Comparison of ENCODE assay signal across 8 cellular contexts in the genomic region with DNA sequence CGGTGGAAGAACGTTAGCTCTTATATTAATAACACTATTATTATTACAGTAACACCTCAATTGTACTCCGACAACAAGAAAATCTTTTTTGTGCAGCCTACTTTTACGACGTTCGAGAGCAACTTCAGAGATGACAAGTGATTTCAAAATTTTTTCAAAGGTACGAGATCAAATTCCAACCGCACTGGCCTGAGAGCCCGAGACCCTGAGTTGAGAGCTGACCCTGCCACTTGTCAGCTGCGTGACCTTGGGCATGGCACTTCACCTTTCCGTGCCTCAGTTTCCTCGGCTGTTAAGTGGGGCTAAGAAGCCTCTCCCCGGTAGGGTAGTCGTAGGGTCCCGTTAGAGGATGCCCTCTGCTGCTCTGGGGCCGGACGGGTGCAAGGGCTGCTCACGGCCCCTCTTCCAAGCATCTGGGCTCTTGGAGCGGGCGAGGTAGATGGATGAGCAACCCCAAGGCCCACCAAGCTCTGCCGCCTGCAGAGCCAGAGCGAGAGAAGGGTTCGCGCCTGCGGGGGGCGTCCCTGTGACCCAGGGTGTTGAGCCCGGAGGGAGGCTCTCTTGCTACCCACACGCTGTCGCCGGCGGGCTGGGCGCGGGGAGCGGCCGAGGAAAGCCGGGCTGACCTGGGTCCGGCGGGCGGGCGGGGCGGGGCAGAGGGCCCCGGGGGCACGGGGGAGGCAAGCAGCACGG. TPM values are rescaled to one million over a fixed set of nuclear protein-coding genes. Genes with fewer than 3 reads are reported as not detected.
DNase-seq lines count a peak whose midpoint lies in the region; ATAC-seq, FAIRE-seq and TF ChIP-seq lines count a peak whose summit lies in the region.

No MANE protein-coding gene starts in this region.

- DNase-seq in Ammon's horn (ENCODE audit: low spot score) = peak; percentile 38
- no peak for DNase-seq in urothelium cell line (ENCODE audit: low spot score)
- DNase-seq in GDM1 (lab: John Stamatoyannopoulos, UW) = no peak

- H3K9ac ChIP-seq in parathyroid adenoma = peak overlapping the region; percentile 8

- WGBS in gastroesophageal sphincter (ENCODE audit: low coverage in 1 of 2), 2 donors = 0 to 4% methylated on average over 8 to 11 of the region's 44 CpGs

- peaks cover 1% of the 10 kb centered on the region for H3K79me2 ChIP-seq in parathyroid adenoma

- TF ChIP-seq POLR2A in gastroesophageal sphincter (IDR thresholded peaks at IDR 0.05) = no peak

- peaks cover 0 to 22% (median 0%) of the 10 kb centered on the region in 3 donors for H3K4me1 ChIP-seq in gastroesophageal sphincter
- peaks cover 4% of the 10 kb centered on the region for H3K4me1 ChIP-seq in parathyroid adenoma

- H2AFZ ChIP-seq in parathyroid adenoma = peak overlapping the region; percentile 72

- H3K4me3 ChIP-seq in gastroesophageal sphincter = peak overlapping the region; percentile 84 to 93
- peak overlapping the region; percentile 77 for H3K4me3 ChIP-seq in parathyroid adenoma (ENCODE audit: low read depth, low read length)

- peak; percentile 21 for ATAC-seq in GM18858 (IDR thresholded peaks at IDR 0.05; ENCODE audit: unreplicated experiment)
- ATAC-seq in HG03432 (IDR thresholded peaks at IDR 0.05; ENCODE audit: unreplicated experiment) = peak; percentile 49
- peak; percentile 12 for ATAC-seq in gastroesophageal sphincter

- peak overlapping the region; percentile 99 for H3K4me2 ChIP-seq in parathyroid adenoma (ENCODE audit: low read length)

- H3K27me3 ChIP-seq in gastroesophageal sphincter = no peaks in the 10 kb centered on the region
- no peaks in the 10 kb centered on the region for H3K27me3 ChIP-seq in parathyroid adenoma (ENCODE audit: control insufficient read depth, insufficient read depth, low read length)

- TF ChIP-seq EP300 in gastroesophageal sphincter (IDR thresholded peaks at IDR 0.05) = no peak

- H3K9me3 ChIP-seq in gastroesophageal sphincter (no peaks in the 10 kb centered on the region), parathyroid adenoma (ENCODE audit: control insufficient read depth, low read length) (no peaks in the 10 kb centered on the region)

- H3K36me3 ChIP-seq in gastroesophageal sphincter (no peaks in the 10 kb centered on the region), parathyroid adenoma (ENCODE audit: control insufficient read depth, insufficient read depth, low read length) (no peaks in the 10 kb centered on the region)

- FAIRE-seq in urothelium cell line (lab: Jason Lieb, UNC) = no peak

- TF ChIP-seq CTCF in VCaP (conservative IDR thresholded peaks at IDR 0.05) = no peak
- TF ChIP-seq CTCF in gastroesophageal sphincter (IDR thresholded peaks at IDR 0.05) = no peak
- TF ChIP-seq CTCF in parathyroid adenoma (IDR thresholded peaks at IDR 0.05) = no peak

- H3K27ac ChIP-seq in VCaP (peak overlapping the region; percentile 92), gastroesophageal sphincter (peak overlapping the region in 3 of 4 donors; percentile 66 to 83 (median 77)), parathyroid adenoma (peak overlapping the region; percentile 27)

RNA-seq across cellular contexts. Expression of a gene that starts 0.5 kb away (rescaled TPM):
- total RNA-seq in gastroesophageal sphincter = 10 to 100 TPM; 13.3 to 37.1 (median 26.0) TPM

RNA-seq across cellular contexts. Expression of a gene that starts 28.2 kb away (rescaled TPM):
- 1 to 10 TPM; 5.1 to 8.1 (median 6.0) TPM for total RNA-seq in gastroesophageal sphincter

Comparison
In these comparisons a context has a peak if more than half of its experiments do, and no peak if none do; other contexts are left out.
1. H3K27ac ChIP-seq: peak in every context shown above with its lines; median percentile 92 in VCaP; 77 in gastroesophageal sphincter; 27 in parathyroid adenoma.